2 cellular contexts compared by ENCODE assay signal in genomic region chr20:53124803-53125202, GRCh38.
TF ChIP-seq lines count a peak whose summit lies in the region.

No MANE protein-coding gene starts in this region.

TF ChIP-seq in HEK293, 187 proteins besides CTCF, POLR2A, EP300 and RAD21 (continued from another document):
- TF ChIP-seq KLF8 (tag by site-specific recombination; IDR thresholded peaks at IDR 0.05) (0 out of 2 replicates have a peak, but pooled peaks have one; percentile 26), ZNF48 (tag by site-specific recombination; IDR thresholded peaks at IDR 0.05) (no peak), KLF1 (tag by site-specific recombination; IDR thresholded peaks at IDR 0.05) (peak; percentile 37; the same call in 1 of the 2 replicates)

TF ChIP-seq in HepG2, 621 proteins besides CTCF, POLR2A, EP300 and RAD21 (continued from another document):
- TF ChIP-seq ZBTB40 (IDR thresholded peaks at IDR 0.05) (peak; percentile 43; the same call in 1 of the 2 replicates), ZBTB40 (CRISPR knock-in tag; IDR thresholded peaks at IDR 0.05) (peak; percentile 91), ESRRA (CRISPR knock-in tag; IDR thresholded peaks at IDR 0.05; ENCODE audit: low read depth) (no peak), ZBTB21 (CRISPR knock-in tag; IDR thresholded peaks at IDR 0.05) (no peak), CENPX (CRISPR knock-in tag; IDR thresholded peaks at IDR 0.05) (no peak), RBM22 (optimal IDR thresholded peaks at IDR 0.05; ENCODE audit: low read length) (no peak)
